In the genomic region with DNA sequence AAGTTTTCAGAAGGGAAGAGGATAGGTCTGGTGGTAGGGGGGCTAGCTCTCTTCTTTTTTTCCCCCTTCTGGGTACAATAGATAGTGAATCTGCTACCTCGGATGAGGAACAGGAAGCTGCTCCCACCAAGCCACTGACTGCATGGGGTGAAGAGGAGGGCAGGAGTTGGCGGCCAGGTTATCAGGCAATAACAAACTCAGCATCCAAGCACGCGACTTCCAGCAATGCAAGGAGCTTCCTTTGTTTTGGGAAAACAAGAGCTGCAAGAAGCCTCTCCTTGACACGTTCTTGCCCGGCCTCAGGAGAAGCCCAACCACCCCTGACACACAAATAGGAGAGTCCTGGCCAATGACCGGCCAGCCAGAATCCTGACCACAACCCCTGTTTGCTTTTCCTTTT, we compare ENCODE assay signal across 16 cellular contexts. TPM values are rescaled to one million over a fixed set of nuclear protein-coding genes. Genes with fewer than 3 reads are reported as not detected.
DNase-seq lines count a peak whose midpoint lies in the region; ATAC-seq and TF ChIP-seq lines count a peak whose summit lies in the region.
"Had no signal": no experiment of that assay in that cellular context is flagged by ENCODE, and none has a peak within 500 bp of the region (broad histone marks: within the 10 kb centered on the region; RNA-seq: fewer than 3 reads in every experiment).

No MANE protein-coding gene starts in this region.

- H3K27me3 Mint-ChIP-seq in endodermal cell (ENCODE audit: insufficient read depth): no peaks in the 10 kb centered on the region

- no peak for ATAC-seq in HG03460 (IDR thresholded peaks at IDR 0.05; ENCODE audit: unreplicated experiment)

- H3K27ac Mint-ChIP-seq in endodermal cell: peak overlapping the region; percentile 61
- H3K27ac Mint-ChIP-seq: CD14-positive monocyte had no signal

- no peak overlapping the region for H3K9ac ChIP-seq in endodermal cell (ENCODE audit: extremely low read depth, low read length, poor library complexity, severe bottlenecking)

- H3K4me1 ChIP-seq in endodermal cell (ENCODE audit: control insufficient read depth, insufficient read depth, low read length): peaks cover 36% of the 10 kb centered on the region

- 72 to 77% methylated on average over 5 to 7 of the region's 7 CpGs for WGBS in endodermal cell (ENCODE audit: insufficient coverage in 1 of 2, insufficient read length in 1 of 2), 2 experiments

- H3K27me3 ChIP-seq in H7 (ENCODE audit: control insufficient read depth, insufficient read depth, low read length) (no peaks in the 10 kb centered on the region), endodermal cell (ENCODE audit: control insufficient read depth, insufficient read depth, low read length, poor library complexity, severe bottlenecking) (no peaks in the 10 kb centered on the region)

- H3K36me3 Mint-ChIP-seq in endodermal cell (ENCODE audit: low read depth): no peaks in the 10 kb centered on the region

- H3K27ac ChIP-seq in endodermal cell (ENCODE audit: low read depth, low read length): no peak overlapping the region

- no peaks in the 10 kb centered on the region for H3K36me3 ChIP-seq in H7 (replicated peaks; ENCODE audit: control insufficient read depth, insufficient read depth, low read length)
- no peaks in the 10 kb centered on the region for H3K36me3 ChIP-seq in endodermal cell (ENCODE audit: control insufficient read depth, insufficient read depth, low read length)

- DNase-seq in CMK (ENCODE audit: low read depth) (peak; percentile 98), H7 (peak; percentile 31), UCSD-AML1 (lab: John Stamatoyannopoulos, UW; ENCODE audit: unreplicated experiment) (peak; percentile 23), endodermal cell (peak; percentile 51), NCI-H2171 treated with DMSO at 0.1 percent for 48 hours (lab: John Stamatoyannopoulos, UW) (no peak), NCI-H345 treated with DMSO at 0.1 percent for 48 hours (lab: John Stamatoyannopoulos, UW; ENCODE audit: unreplicated experiment) (no peak), GF-D8 (lab: John Stamatoyannopoulos, UW) (no peak)
- DNase-seq: COR-L47, DMS153, NCI-H1092, NCI-H2081 treated with DMSO at 0.1 percent for 48 hours, NCI-H2227 treated with DMSO at 0.1 percent for 48 hours, NCI-H524 treated with DMSO at 0.1 percent for 48 hours, SHP77 treated with DMSO at 0.1 percent for 48 hours had no signal

- no peak for TF ChIP-seq CTCF in endodermal cell (conservative IDR thresholded peaks at IDR 0.05)

- no peaks in the 10 kb centered on the region for H3K9me3 ChIP-seq in endodermal cell (ENCODE audit: control insufficient read depth, low read length)

- no peak overlapping the region for H3K4me3 Mint-ChIP-seq in endodermal cell
- H3K4me3 Mint-ChIP-seq: CD14-positive monocyte had no signal

- H3K9me3 Mint-ChIP-seq in endodermal cell: no peaks in the 10 kb centered on the region

- no peak overlapping the region for H3K4me3 ChIP-seq in H7 (ENCODE audit: insufficient read depth, low read depth, low read length)
- no peak overlapping the region for H3K4me3 ChIP-seq in endodermal cell (ENCODE audit: low read length)

- peaks cover 66% of the 10 kb centered on the region for H3K4me1 Mint-ChIP-seq in endodermal cell

RNA-seq across cellular contexts. Expression of a gene that starts 32.2 kb away (rescaled TPM):
- total RNA-seq in H7 (2014; rRNA removed; shearing (Covaris generic)): 22.0 and 22.7 TPM in 2 replicates
- 10 to 100 TPM; 16.2 to 27.4 TPM for total RNA-seq in endodermal cell
- 23.4 TPM for polyA plus RNA-seq in endodermal cell (2013, experiment 1 of 2)
- polyA plus RNA-seq in endodermal cell (2013, experiment 2 of 2): 19.8 TPM

RNA-seq across cellular contexts. Expression of a gene that starts 41.4 kb away (rescaled TPM):
- not detected in 2 replicates for total RNA-seq in H7 (2014; rRNA removed; shearing (Covaris generic))
- total RNA-seq in endodermal cell: 1 to 10 TPM in 1 of 2 donors, under 1 TPM in 1; 0.46 to 1.9 TPM
- 0.28 TPM for polyA plus RNA-seq in endodermal cell (2013, experiment 1 of 2)
- polyA plus RNA-seq in endodermal cell (2013, experiment 2 of 2): 0.37 TPM
- polyA plus RNA-seq: CD14-positive monocyte had no signal

RNA-seq across cellular contexts. Expression of a gene that starts 48.3 kb away (rescaled TPM):
- 27.7 and 33.2 TPM in 2 replicates for total RNA-seq in H7 (2014; rRNA removed; shearing (Covaris generic))
- total RNA-seq in endodermal cell: 10 to 100 TPM; 27.7 to 33.2 TPM
- 32.1 TPM for polyA plus RNA-seq in endodermal cell (2013, experiment 1 of 2)
- 26.7 TPM for polyA plus RNA-seq in endodermal cell (2013, experiment 2 of 2)

RNA-seq across cellular contexts. Expression of a gene that starts 49.7 kb away (rescaled TPM):
- total RNA-seq in H7 (2014; rRNA removed; shearing (Covaris generic)): 60.2 and 64.5 TPM in 2 replicates
- 10 to 100 TPM; 67.0 to 73.4 TPM for total RNA-seq in endodermal cell
- 71.3 TPM for polyA plus RNA-seq in endodermal cell (2013, experiment 1 of 2)
- polyA plus RNA-seq in endodermal cell (2013, experiment 2 of 2): 63.5 TPM

Comparison
In these comparisons a context has a peak if more than half of its experiments do, and no peak if none do; other contexts are left out.
1. DNase-seq: peak in CMK (single experiment), H7 (single experiment), UCSD-AML1 (single experiment) and endodermal cell (single experiment); none in NCI-H2171 treated with DMSO at 0.1 percent for 48 hours (single experiment), NCI-H345 treated with DMSO at 0.1 percent for 48 hours (single experiment) and GF-D8 (single experiment).